8 cellular contexts compared by ENCODE assay signal in the genomic region with DNA sequence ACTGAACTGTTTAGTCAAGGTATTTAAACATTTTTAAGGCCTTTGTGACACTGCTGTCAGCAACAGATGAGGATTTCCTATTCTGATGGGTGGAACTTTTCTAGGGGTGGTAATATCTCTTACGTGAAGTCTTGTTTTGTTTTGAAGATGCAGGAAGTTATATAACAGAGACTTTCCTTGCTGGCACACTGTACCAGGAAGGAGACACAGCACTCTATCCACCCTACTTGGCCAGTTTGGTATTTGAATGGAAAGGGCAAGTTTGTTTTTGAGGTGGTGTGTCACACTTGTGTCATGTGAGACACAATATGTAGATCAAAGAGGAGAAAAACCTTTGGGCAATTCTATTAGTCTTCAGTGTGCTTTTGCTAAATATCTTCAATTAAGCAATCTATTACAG. TPM values are rescaled to one million over a fixed set of nuclear protein-coding genes. Genes with fewer than 3 reads are reported as not detected.
A peak's percentile ranks its signal among the peaks of the same experiment; 100 is the strongest.
DNase-seq lines count a peak whose midpoint lies in the region; ATAC-seq and TF ChIP-seq lines count a peak whose summit lies in the region.

No MANE protein-coding gene starts in this region.

- no peaks in the 10 kb centered on the region for H3K27me3 ChIP-seq in osteoblast (ENCODE audit: insufficient read depth, low read length)

- H3K27ac ChIP-seq in osteoblast (ENCODE audit: low read depth, low read length): no peak overlapping the region

- H3K4me3 ChIP-seq in osteoblast (ENCODE audit: insufficient read depth, low read length): no peak overlapping the region

- CTCF ChIA-PET in activated naive CD4-positive, alpha-beta T cell treated with anti-CD3 and anti-CD28 coated beads, Interleukin-2, amount 10 ng/mL, durations not matched to agents 7 days and 5 days (lab: Charles Lee): interaction anchor here (1.0 kb wide), 1 partner anchor 50 kb away, joined by 5 read pairs; no protein-coding TSS in a partner anchor

- H3K27ac Mint-ChIP-seq in activated naive CD4-positive, alpha-beta T cell treated with anti-CD3 and anti-CD28 coated beads, Interleukin-2, amount 10 ng/mL, durations not matched to agents 7 days and 5 days: peak overlapping the region; percentile 96

- peaks cover 32% of the 10 kb centered on the region for H3K4me1 Mint-ChIP-seq in activated naive CD4-positive, alpha-beta T cell treated with anti-CD3 and anti-CD28 coated beads, Interleukin-2, amount 10 ng/mL, durations not matched to agents 7 days and 5 days

- H3K4me2 ChIP-seq in osteoblast (ENCODE audit: insufficient read depth, low read length): no peak overlapping the region

- TF ChIP-seq CTCF in osteoblast (IDR thresholded peaks at IDR 0.05; ENCODE audit: extremely low read depth, low read depth, low read length): no peak

- H3K36me3 Mint-ChIP-seq in activated naive CD4-positive, alpha-beta T cell treated with anti-CD3 and anti-CD28 coated beads, Interleukin-2, amount 10 ng/mL, durations not matched to agents 7 days and 5 days: peaks cover 8% of the 10 kb centered on the region

- H3K9me3 Mint-ChIP-seq in activated naive CD4-positive, alpha-beta T cell treated with anti-CD3 and anti-CD28 coated beads, Interleukin-2, amount 10 ng/mL, durations not matched to agents 7 days and 5 days: no peaks in the 10 kb centered on the region

- no peaks in the 10 kb centered on the region for H3K9me3 ChIP-seq in osteoblast (ENCODE audit: low read depth, low read length)

- H2AFZ ChIP-seq in osteoblast (ENCODE audit: low read length): peak overlapping the region; percentile 4

- H3K36me3 ChIP-seq in osteoblast (ENCODE audit: insufficient read depth, low read length): no peaks in the 10 kb centered on the region

- peak overlapping the region; percentile 17 for H3K4me3 Mint-ChIP-seq in activated naive CD4-positive, alpha-beta T cell treated with anti-CD3 and anti-CD28 coated beads, Interleukin-2, amount 10 ng/mL, durations not matched to agents 7 days and 5 days

- H3K79me2 ChIP-seq in osteoblast (ENCODE audit: insufficient read depth, low read length): no peaks in the 10 kb centered on the region

- H4K20me1 ChIP-seq in osteoblast (ENCODE audit: insufficient read depth, low read length): no peaks in the 10 kb centered on the region

- DNase-seq in activated naive CD4-positive, alpha-beta T cell treated with anti-CD3 and anti-CD28 coated beads, Interleukin-2, amount 10 ng/mL, durations not matched to agents 7 days and 5 days: peak; percentile 37
- DNase-seq in osteoblast (ENCODE audit: insufficient read length, low spot score, missing footprints): peak; percentile 26
- DNase-seq in retina: no peak
- DNase-seq in NCI-H526 treated with DMSO at 0.1 percent for 48 hours (lab: John Stamatoyannopoulos, UW): no peak
- DNase-seq in SHP77 (lab: John Stamatoyannopoulos, UW): no peak
- no peak for DNase-seq in COR-L47 (lab: John Stamatoyannopoulos, UW)

- ATAC-seq in GM18868 (IDR thresholded peaks at IDR 0.05; ENCODE audit: unreplicated experiment): peak; percentile 46
- peak; percentile 45 for ATAC-seq in HG02973 (IDR thresholded peaks at IDR 0.05; ENCODE audit: unreplicated experiment)

- peaks cover 5% of the 10 kb centered on the region for H3K4me1 ChIP-seq in osteoblast (ENCODE audit: insufficient read depth, low read length)

- no peaks in the 10 kb centered on the region for H3K27me3 Mint-ChIP-seq in activated naive CD4-positive, alpha-beta T cell treated with anti-CD3 and anti-CD28 coated beads, Interleukin-2, amount 10 ng/mL, durations not matched to agents 7 days and 5 days

RNA-seq across cellular contexts. Expression of a gene that starts 51.6 kb away (rescaled TPM):
- total RNA-seq in osteoblast: 66.6 and 72.0 TPM in 2 replicates

RNA-seq across cellular contexts. Expression of a gene that starts 56.0 kb away (rescaled TPM):
- total RNA-seq in osteoblast: 23.9 and 25.9 TPM in 2 replicates

Comparison
In these comparisons a context has a peak if more than half of its experiments do, and no peak if none do; other contexts are left out.
1. DNase-seq: peak in activated naive CD4-positive, alpha-beta T cell treated with anti-CD3 and anti-CD28 coated beads, Interleukin-2, amount 10 ng/mL, durations not matched to agents 7 days and 5 days (single experiment) and osteoblast (single experiment); none in retina (single experiment), NCI-H526 treated with DMSO at 0.1 percent for 48 hours (single experiment), SHP77 (0 of 2) and COR-L47 (single experiment).